Comparison of ENCODE assay signal across 1 cellular context in the genomic region with DNA sequence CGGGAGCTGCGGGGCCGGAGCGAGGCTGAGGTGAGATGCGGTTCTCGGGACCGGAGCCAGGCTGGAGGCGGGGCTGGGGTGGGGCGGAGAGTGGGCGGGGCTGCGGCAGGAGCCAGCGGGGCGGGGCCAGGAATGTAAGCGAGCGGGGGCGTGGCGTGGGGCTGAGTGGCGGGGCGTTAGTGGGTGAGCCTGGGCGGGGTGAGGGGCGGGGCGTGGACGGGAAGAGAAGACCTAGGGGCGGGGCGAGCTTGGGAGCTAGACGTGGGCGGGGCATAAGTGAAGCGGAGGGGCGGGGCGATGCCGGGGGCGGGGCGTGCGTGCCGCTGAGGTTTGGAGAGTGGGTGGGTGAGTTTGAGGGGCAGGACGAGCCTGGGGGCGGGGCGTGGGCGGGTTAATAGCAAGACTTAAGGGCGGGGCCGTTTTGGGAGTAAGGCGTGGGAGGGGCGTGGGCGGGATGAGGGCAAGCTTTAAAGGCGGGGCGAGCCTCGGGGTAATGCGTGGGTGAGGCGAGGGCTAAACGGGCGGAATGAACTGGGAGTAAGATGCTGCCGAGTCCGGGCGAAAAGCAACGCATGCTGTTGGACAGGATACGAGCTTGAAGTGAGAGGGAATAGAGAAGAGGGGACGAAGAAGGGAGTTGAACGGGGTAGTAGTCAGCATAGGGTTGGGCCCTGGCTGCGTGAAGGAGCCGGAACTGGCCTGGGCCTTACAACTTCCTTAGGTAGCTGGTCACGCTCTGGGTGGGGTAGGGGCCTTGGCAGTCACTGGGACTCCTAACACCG.
TF ChIP-seq lines count a peak whose summit lies in the region.

No MANE protein-coding gene starts in this region.

TF ChIP-seq in WTC11, 78 proteins besides CTCF, POLR2A, EP300 and RAD21:
- TF ChIP-seq, protein P1, sequence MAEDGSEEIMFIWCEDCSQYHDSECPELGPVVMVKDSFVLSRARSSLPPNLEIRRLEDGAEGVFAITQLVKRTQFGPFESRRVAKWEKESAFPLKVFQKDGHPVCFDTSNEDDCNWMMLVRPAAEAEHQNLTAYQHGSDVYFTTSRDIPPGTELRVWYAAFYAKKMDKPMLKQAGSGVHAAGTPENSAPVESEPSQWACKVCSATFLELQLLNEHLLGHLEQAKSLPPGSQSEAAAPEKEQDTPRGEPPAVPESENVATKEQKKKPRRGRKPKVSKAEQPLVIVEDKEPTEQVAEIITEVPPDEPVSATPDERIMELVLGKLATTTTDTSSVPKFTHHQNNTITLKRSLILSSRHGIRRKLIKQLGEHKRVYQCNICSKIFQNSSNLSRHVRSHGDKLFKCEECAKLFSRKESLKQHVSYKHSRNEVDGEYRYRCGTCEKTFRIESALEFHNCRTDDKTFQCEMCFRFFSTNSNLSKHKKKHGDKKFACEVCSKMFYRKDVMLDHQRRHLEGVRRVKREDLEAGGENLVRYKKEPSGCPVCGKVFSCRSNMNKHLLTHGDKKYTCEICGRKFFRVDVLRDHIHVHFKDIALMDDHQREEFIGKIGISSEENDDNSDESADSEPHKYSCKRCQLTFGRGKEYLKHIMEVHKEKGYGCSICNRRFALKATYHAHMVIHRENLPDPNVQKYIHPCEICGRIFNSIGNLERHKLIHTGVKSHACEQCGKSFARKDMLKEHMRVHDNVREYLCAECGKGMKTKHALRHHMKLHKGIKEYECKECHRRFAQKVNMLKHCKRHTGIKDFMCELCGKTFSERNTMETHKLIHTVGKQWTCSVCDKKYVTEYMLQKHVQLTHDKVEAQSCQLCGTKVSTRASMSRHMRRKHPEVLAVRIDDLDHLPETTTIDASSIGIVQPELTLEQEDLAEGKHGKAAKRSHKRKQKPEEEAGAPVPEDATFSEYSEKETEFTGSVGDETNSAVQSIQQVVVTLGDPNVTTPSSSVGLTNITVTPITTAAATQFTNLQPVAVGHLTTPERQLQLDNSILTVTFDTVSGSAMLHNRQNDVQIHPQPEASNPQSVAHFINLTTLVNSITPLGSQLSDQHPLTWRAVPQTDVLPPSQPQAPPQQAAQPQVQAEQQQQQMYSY (CRISPR knock-in tag; IDR thresholded peaks at IDR 0.05): peak; percentile 82
- TF ChIP-seq, protein P2, sequence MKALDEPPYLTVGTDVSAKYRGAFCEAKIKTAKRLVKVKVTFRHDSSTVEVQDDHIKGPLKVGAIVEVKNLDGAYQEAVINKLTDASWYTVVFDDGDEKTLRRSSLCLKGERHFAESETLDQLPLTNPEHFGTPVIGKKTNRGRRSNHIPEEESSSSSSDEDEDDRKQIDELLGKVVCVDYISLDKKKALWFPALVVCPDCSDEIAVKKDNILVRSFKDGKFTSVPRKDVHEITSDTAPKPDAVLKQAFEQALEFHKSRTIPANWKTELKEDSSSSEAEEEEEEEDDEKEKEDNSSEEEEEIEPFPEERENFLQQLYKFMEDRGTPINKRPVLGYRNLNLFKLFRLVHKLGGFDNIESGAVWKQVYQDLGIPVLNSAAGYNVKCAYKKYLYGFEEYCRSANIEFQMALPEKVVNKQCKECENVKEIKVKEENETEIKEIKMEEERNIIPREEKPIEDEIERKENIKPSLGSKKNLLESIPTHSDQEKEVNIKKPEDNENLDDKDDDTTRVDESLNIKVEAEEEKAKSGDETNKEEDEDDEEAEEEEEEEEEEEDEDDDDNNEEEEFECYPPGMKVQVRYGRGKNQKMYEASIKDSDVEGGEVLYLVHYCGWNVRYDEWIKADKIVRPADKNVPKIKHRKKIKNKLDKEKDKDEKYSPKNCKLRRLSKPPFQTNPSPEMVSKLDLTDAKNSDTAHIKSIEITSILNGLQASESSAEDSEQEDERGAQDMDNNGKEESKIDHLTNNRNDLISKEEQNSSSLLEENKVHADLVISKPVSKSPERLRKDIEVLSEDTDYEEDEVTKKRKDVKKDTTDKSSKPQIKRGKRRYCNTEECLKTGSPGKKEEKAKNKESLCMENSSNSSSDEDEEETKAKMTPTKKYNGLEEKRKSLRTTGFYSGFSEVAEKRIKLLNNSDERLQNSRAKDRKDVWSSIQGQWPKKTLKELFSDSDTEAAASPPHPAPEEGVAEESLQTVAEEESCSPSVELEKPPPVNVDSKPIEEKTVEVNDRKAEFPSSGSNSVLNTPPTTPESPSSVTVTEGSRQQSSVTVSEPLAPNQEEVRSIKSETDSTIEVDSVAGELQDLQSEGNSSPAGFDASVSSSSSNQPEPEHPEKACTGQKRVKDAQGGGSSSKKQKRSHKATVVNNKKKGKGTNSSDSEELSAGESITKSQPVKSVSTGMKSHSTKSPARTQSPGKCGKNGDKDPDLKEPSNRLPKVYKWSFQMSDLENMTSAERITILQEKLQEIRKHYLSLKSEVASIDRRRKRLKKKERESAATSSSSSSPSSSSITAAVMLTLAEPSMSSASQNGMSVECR (CRISPR knock-in tag; IDR thresholded peaks at IDR 0.05; ENCODE audit: borderline replicate concordance): no peak
- 0 out of 2 replicates have a peak, but pooled peaks have one; percentile 1 for TF ChIP-seq NR3C1 (CRISPR knock-in tag; conservative IDR thresholded peaks at IDR 0.05; ENCODE audit: low read depth)
- TF ChIP-seq, protein P3, sequence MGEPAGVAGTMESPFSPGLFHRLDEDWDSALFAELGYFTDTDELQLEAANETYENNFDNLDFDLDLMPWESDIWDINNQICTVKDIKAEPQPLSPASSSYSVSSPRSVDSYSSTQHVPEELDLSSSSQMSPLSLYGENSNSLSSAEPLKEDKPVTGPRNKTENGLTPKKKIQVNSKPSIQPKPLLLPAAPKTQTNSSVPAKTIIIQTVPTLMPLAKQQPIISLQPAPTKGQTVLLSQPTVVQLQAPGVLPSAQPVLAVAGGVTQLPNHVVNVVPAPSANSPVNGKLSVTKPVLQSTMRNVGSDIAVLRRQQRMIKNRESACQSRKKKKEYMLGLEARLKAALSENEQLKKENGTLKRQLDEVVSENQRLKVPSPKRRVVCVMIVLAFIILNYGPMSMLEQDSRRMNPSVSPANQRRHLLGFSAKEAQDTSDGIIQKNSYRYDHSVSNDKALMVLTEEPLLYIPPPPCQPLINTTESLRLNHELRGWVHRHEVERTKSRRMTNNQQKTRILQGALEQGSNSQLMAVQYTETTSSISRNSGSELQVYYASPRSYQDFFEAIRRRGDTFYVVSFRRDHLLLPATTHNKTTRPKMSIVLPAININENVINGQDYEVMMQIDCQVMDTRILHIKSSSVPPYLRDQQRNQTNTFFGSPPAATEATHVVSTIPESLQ (CRISPR knock-in tag; IDR thresholded peaks at IDR 0.05): no peak
TF ChIP-seq in WTC11: peak in this region for 2.
